Comparison of ENCODE assay signal across 20 cellular contexts in the genomic region with DNA sequence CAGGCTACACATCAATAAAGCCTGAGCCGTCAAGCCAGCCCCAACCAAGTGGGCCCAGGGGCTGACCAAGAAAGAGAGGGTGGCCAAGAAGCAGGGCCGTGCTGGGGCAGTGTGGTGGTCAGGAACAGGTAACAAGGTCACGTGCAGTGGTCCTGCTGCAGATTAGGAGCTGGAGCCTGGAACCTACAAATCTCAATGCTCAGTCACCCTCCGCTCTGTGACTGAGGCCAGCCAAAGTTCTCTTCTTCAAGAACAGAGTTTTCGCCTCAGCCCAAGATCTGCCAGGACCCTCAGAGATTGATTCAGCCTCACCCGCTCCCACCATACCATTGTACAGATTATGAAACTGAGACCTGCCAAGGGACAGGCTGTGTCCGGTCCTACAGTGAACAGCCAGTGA. TPM values are rescaled to one million over a fixed set of nuclear protein-coding genes. Genes with fewer than 3 reads are reported as not detected.
"Had no signal": no experiment of that assay in that cellular context is flagged by ENCODE, and none has a peak within 500 bp of the region (broad histone marks: within the 10 kb centered on the region; RNA-seq: fewer than 3 reads in every experiment).

No MANE protein-coding gene starts in this region.

- H3K4me3 ChIP-seq: coronary artery, dorsolateral prefrontal cortex, gastrocnemius medialis, heart right ventricle, mucosa of descending colon, ovary, smooth muscle cell, suprapubic skin, thyroid gland had no signal

- H3K27ac Mint-ChIP-seq: naive thymus-derived CD8-positive, alpha-beta T cell; progenitor cell of endocrine pancreas; stimulated activated effector memory CD8-positive, alpha-beta T cell treated with anti-CD3 and anti-CD28 coated beads, Interleukin-12 subunit alpha, Interleukin-12 subunit beta, amount 100 ng/mL, for 72 hours had no signal

- H3K27ac ChIP-seq: coronary artery, dorsolateral prefrontal cortex, gastrocnemius medialis, heart right ventricle, ovary, suprapubic skin, thyroid gland had no signal

- H3K9me3 ChIP-seq: gastrocnemius medialis, heart right ventricle, mucosa of descending colon, ovary, suprapubic skin, thyroid gland had no signal

- H3K9me3 Mint-ChIP-seq: naive thymus-derived CD8-positive, alpha-beta T cell; stimulated activated effector memory CD8-positive, alpha-beta T cell treated with anti-CD3 and anti-CD28 coated beads, Interleukin-12 subunit alpha, Interleukin-12 subunit beta, amount 100 ng/mL, for 72 hours had no signal

- DNase-seq: effector CD8-positive, alpha-beta T cell; gastrocnemius medialis; heart right ventricle; naive thymus-derived CD8-positive, alpha-beta T cell; nucleus accumbens; ovary; right cardiac atrium; stimulated activated CD4-positive, alpha-beta T cell treated with anti-CD3 and anti-CD28 coated beads, Interleukin-4, amount 100 ng/mL, for 1 hour; stimulated activated CD8-positive, alpha-beta memory T cell treated with anti-CD3 and anti-CD28 coated beads, Interleukin-4, amount 100 ng/mL, for 48 hours; stimulated activated naive CD8-positive, alpha-beta T cell treated with anti-CD3 and anti-CD28 coated beads, Interleukin-15, Interleukin-2, amounts not matched to agents 100 U/mL and 50 U/mL, for 24 hours; thyroid gland had no signal

- H3K4me2 ChIP-seq: smooth muscle cell had no signal

- H3K27me3 ChIP-seq: dorsolateral prefrontal cortex, gastrocnemius medialis, ovary, suprapubic skin, thyroid gland had no signal

- H3K36me3 ChIP-seq: gastrocnemius medialis, heart right ventricle, ovary, suprapubic skin, thyroid gland had no signal

- H3K4me3 Mint-ChIP-seq: naive thymus-derived CD8-positive, alpha-beta T cell; stimulated activated effector memory CD8-positive, alpha-beta T cell treated with anti-CD3 and anti-CD28 coated beads, Interleukin-12 subunit alpha, Interleukin-12 subunit beta, amount 100 ng/mL, for 72 hours had no signal

- ATAC-seq: esophagus mucosa; gastrocnemius medialis; heart right ventricle; left lobe of liver; naive thymus-derived CD8-positive, alpha-beta T cell; right cardiac atrium; stimulated activated effector memory CD8-positive, alpha-beta T cell treated with anti-CD3 and anti-CD28 coated beads, Interleukin-12 subunit alpha, Interleukin-12 subunit beta, amount 100 ng/mL, for 72 hours; stimulated activated naive CD8-positive, alpha-beta T cell treated with anti-CD3 and anti-CD28 coated beads, Interleukin-15, Interleukin-2, amounts not matched to agents 100 U/mL and 50 U/mL, for 24 hours had no signal

- H3K4me1 ChIP-seq: gastrocnemius medialis had no signal

- H3K36me3 Mint-ChIP-seq: stimulated activated effector memory CD8-positive, alpha-beta T cell treated with anti-CD3 and anti-CD28 coated beads, Interleukin-12 subunit alpha, Interleukin-12 subunit beta, amount 100 ng/mL, for 72 hours had no signal

RNA-seq across cellular contexts. Expression of gene GRAMD2A, which starts 26.9 kb away (rescaled TPM):
- total RNA-seq: gastrocnemius medialis; left lobe of liver; naive thymus-derived CD8-positive, alpha-beta T cell had no signal
